Comparison of ENCODE assay signal across 26 cellular contexts in the genomic region with DNA sequence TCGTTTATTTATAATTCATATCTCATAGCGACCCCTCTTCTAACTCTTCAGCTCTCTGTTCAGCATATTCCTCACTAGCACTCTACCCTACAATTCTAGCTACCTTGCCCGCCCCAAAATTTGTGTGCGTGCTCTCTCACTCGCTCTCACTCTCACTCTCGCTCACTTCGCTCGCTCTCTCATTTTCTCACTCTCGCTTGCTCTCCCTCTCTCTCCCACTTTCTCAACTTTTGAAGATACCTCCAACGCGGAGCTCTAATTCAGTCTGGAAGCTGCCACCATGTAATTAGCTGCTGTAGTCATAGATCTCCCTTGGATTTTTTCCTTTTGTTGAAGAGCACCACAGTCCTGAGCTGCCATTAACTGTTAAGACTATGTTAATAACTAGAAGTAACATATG. TPM values are rescaled to one million over a fixed set of nuclear protein-coding genes. Genes with fewer than 3 reads are reported as not detected.
"Had no signal": no experiment of that assay in that cellular context is flagged by ENCODE, and none has a peak within 500 bp of the region (broad histone marks: within the 10 kb centered on the region; RNA-seq: fewer than 3 reads in every experiment).

No MANE protein-coding gene starts in this region.

- H3K4me1 Mint-ChIP-seq: activated B cell treated with CpG ODN at 0.5 μM for 24 hours; central memory CD8-positive, alpha-beta T cell; memory B cell had no signal

- H3K9me3 Mint-ChIP-seq: activated B cell treated with CpG ODN at 0.5 μM for 24 hours; activated T-cell treated with anti-CD3 and anti-CD28 coated beads, Interleukin-2, amount 50 U/mL, for 24 hours; activated T-helper 2 cell treated with anti-CD3 and anti-CD28 coated beads, Interferon-gamma antibody, Interleukin-2, Interleukin-4, amounts not matched to agents 10 μg/mL and 5 μg/mL and 100 μg/mL, durations not matched to agents 14 hours and 24 hours and 36 hours; central memory CD8-positive, alpha-beta T cell; memory B cell had no signal

- H3K4me1 ChIP-seq: adrenal gland, colonic mucosa, heart right ventricle had no signal

- H3K4me3 Mint-ChIP-seq: activated B cell treated with CpG ODN at 0.5 μM for 24 hours; activated CD4-positive, alpha-beta T cell treated with anti-CD3 and anti-CD28 coated beads for 36 hours; activated naive CD8-positive, alpha-beta T cell; activated T-cell treated with anti-CD3 and anti-CD28 coated beads, Interleukin-2, amount 50 U/mL, for 24 hours; central memory CD8-positive, alpha-beta T cell; memory B cell had no signal

- H3K4me3 ChIP-seq: adrenal gland, colonic mucosa, heart right ventricle, sigmoid colon, tibial nerve, uterus had no signal

- ATAC-seq: activated CD4-positive, alpha-beta T cell treated with anti-CD3 and anti-CD28 coated beads for 36 hours; heart right ventricle; left colon had no signal

- H3K27me3 Mint-ChIP-seq: activated B cell treated with CpG ODN at 0.5 μM for 24 hours; activated CD4-positive, alpha-beta T cell treated with anti-CD3 and anti-CD28 coated beads for 36 hours; activated naive CD8-positive, alpha-beta T cell; activated T-cell treated with anti-CD3 and anti-CD28 coated beads, Interleukin-2, amount 50 U/mL, for 24 hours; central memory CD8-positive, alpha-beta T cell; memory B cell had no signal

- H3K27ac ChIP-seq: adrenal gland, colonic mucosa, heart right ventricle had no signal

- H3K27me3 ChIP-seq: adrenal gland, colonic mucosa, heart right ventricle, sigmoid colon, tibial nerve, uterus had no signal

- H3K9me3 ChIP-seq: adrenal gland, colonic mucosa, heart right ventricle, sigmoid colon, tibial nerve, uterus had no signal

- H3K36me3 ChIP-seq: colonic mucosa, uterus had no signal

- H3K27ac Mint-ChIP-seq: activated B cell treated with CpG ODN at 0.5 μM for 24 hours; activated CD4-positive, alpha-beta T cell treated with anti-CD3 and anti-CD28 coated beads for 36 hours; activated naive CD8-positive, alpha-beta T cell; activated T-cell treated with anti-CD3 and anti-CD28 coated beads, Interleukin-2, amount 50 U/mL, for 24 hours; activated T-helper 2 cell treated with anti-CD3 and anti-CD28 coated beads, Interferon-gamma antibody, Interleukin-2, Interleukin-4, amounts not matched to agents 10 μg/mL and 5 μg/mL and 100 μg/mL, durations not matched to agents 14 hours and 24 hours and 36 hours; memory B cell had no signal

- DNase-seq: activated B cell treated with CpG ODN at 0.5 μM for 24 hours; activated CD4-positive, alpha-beta T cell treated with anti-CD3 and anti-CD28 coated beads for 36 hours; activated CD4-positive, alpha-beta T cell treated with anti-CD3 and anti-CD28 coated beads, Interleukin-2, amount 50 U/mL, for 4 hours; activated CD8-positive, alpha-beta memory T cell treated with anti-CD3 and anti-CD28 coated beads for 24 hours; activated CD8-positive, alpha-beta memory T cell treated with anti-CD3 and anti-CD28 coated beads, Interleukin-2, amount 50 U/mL, for 4 hours; activated naive CD4-positive, alpha-beta T cell; activated T-cell treated with anti-CD3 and anti-CD28 coated beads, Interleukin-2, amount 50 U/mL, for 24 hours; adrenal gland; colonic mucosa; heart right ventricle; left colon; retina; sigmoid colon; stimulated activated CD4-positive, alpha-beta T cell treated with anti-CD3 and anti-CD28 coated beads, Interleukin-2, amount 100 ng/mL, for 48 hours; stimulated activated CD8-positive, alpha-beta memory T cell treated with anti-CD3 and anti-CD28 coated beads, Interleukin-4, amount 100 ng/mL, for 48 hours; stimulated activated naive CD4-positive, alpha-beta T cell; T-helper 1 cell; T-helper 9 cell; uterus had no signal

RNA-seq across cellular contexts. Expression of gene GPR21, which starts 30.4 kb away (rescaled TPM):
- total RNA-seq: epithelial cell of proximal tubule, myocyte had no signal
